36 cellular contexts compared by ENCODE assay signal in genomic region chr11:70486731-70487130, GRCh38.
"Had no signal": no experiment of that assay in that cellular context is flagged by ENCODE, and none has a peak within 500 bp of the region (broad histone marks: within the 10 kb centered on the region; RNA-seq: fewer than 3 reads in every experiment).

No MANE protein-coding gene starts in this region.

- H3K4me2 ChIP-seq: KMS-11 had no signal

- DNase-seq: Karpas-422, Kasumi-1, KG1, MG63, MM.1S, MV-4-11, NCI-H1048, NCI-H1092, NCI-H1092 treated with DMSO at 0.1 percent for 48 hours, NCI-H1105, NCI-H1105 treated with DMSO at 0.1 percent for 48 hours, NCI-H1417, NCI-H1417 treated with DMSO at 0.1 percent for 48 hours, NCI-H1436, NCI-H1436 treated with DMSO at 0.1 percent for 48 hours, NCI-H146, NCI-H1694, NCI-H1694 treated with DMSO at 0.1 percent for 48 hours, NCI-H187, NCI-H187 treated with DMSO at 0.1 percent for 48 hours, NCI-H1930, NCI-H2029, NCI-H2029 treated with DMSO at 0.1 percent for 48 hours, NCI-H2081, NCI-H2081 treated with DMSO at 0.1 percent for 48 hours, NCI-H2107, NCI-H2171, NCI-H2171 treated with DMSO at 0.1 percent for 48 hours, NCI-H2227 treated with DMSO at 0.1 percent for 48 hours, NCI-H226, NCI-H345, NCI-H446, NCI-H446 treated with DMSO at 0.1 percent for 48 hours, NCI-H510A, NCI-H510A treated with DMSO at 0.1 percent for 48 hours had no signal

- H3K9ac ChIP-seq: KMS-11 had no signal

- H3K9me3 ChIP-seq: MG63 had no signal

- H3K27me3 ChIP-seq: MG63 had no signal

- H3K36me3 ChIP-seq: MG63 had no signal

- H3K27ac ChIP-seq: KMS-11 had no signal

- H3K4me3 ChIP-seq: MG63 had no signal
